ENCODE assay signal across 17 cellular contexts in the genomic region with DNA sequence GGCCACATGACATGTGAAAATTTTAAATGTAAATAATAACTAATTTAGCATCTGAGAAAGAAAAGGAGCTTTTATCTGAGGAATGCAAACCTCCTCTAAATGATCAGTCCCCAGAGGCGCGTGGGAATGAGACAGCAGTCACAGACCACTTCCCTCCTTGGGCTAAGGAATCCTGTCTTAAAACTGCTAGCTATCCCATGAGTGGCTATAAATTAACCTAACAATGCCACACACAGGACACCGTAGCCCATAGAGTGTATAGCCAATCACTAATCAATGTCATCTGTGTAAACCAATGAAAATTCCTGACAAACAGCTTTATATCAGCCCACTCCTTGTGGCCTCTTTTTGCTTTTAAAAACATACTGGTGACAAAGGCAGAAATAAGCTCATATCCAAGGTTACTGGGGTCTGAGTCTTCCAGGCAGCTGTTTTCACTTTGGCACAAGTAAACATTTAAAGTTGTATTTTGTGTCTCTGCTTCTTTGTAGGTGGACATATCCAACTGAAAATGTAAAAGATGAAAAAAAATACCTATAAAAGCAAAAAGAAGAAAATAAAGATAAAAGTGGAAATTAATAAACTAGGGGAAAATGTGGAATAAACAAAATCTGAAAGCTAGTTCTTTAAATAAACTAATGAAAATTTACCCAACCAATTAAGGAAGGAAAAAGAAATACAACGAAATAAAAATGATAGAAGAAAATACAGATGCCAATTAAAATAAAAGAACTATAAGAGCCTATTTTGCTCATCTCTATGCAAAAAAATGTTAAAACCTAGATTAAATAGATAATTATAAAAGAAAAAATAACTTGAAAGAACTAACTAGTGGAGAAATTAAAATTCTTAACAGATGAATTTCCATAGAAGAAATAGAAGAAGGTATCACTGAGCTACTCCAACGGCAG. TPM values are rescaled to one million over a fixed set of nuclear protein-coding genes. Genes with fewer than 3 reads are reported as not detected.
DNase-seq lines count a peak whose midpoint lies in the region; ATAC-seq, FAIRE-seq and TF ChIP-seq lines count a peak whose summit lies in the region.
"Had no signal": no experiment of that assay in that cellular context is flagged by ENCODE, and none has a peak within 500 bp of the region (broad histone marks: within the 10 kb centered on the region; RNA-seq: fewer than 3 reads in every experiment).

No MANE protein-coding gene starts in this region.

- H2BK20ac ChIP-seq in H1 (ENCODE audit: low read length) = no peak overlapping the region

- H3K4me2 ChIP-seq in GM23248 (ENCODE audit: unreplicated experiment) (no peak overlapping the region), H1 (ENCODE audit: insufficient read depth in 1 of 2, low read depth in 2 of 2, low read length in 2 of 2) (no peak overlapping the region)

- DNase-seq in GM23248 (peak; percentile 39), H1 (ENCODE audit: low read depth in 1 of 2, low spot score in 2 of 2) (no peak), kidney glomerular epithelial cell (lab: John Stamatoyannopoulos, UW) (peak; percentile 48), HuH-7.5 (ENCODE audit: low spot score) (no peak), body of pancreas (no peak), GOT3 (lab: John Stamatoyannopoulos, UW) (no peak), midbrain (lab: John Stamatoyannopoulos, UW) (no peak)
- DNase-seq: activated naive CD8-positive, alpha-beta T cell treated with anti-CD3 and anti-CD28 coated beads, Interleukin-2, amount 50 U/mL, for 24 hours; CD4-positive, alpha-beta memory T cell; effector CD8-positive, alpha-beta T cell; foreskin keratinocyte; Kasumi-1; NCI-H2171; NCI-H82; stimulated activated CD4-positive, alpha-beta T cell treated with anti-CD3 and anti-CD28 coated beads, Interleukin-4, amount 100 ng/mL, for 4 hours; testis had no signal

- H3K27ac ChIP-seq in GM23248 (peak overlapping the region; percentile 0; the same call in 1 of the 2 replicates), H1 (ENCODE audit: low read depth, low read length) (no peak overlapping the region), body of pancreas (no peak overlapping the region)
- H3K27ac ChIP-seq: foreskin keratinocyte, testis had no signal

- intact Hi-C loops in body of pancreas (cut with DNase I) = no loop called here

- ATAC-seq in body of pancreas = no peak
- ATAC-seq: activated naive CD8-positive, alpha-beta T cell treated with anti-CD3 and anti-CD28 coated beads, Interleukin-2, amount 50 U/mL, for 24 hours; foreskin keratinocyte; Panc1 had no signal

- no peak overlapping the region for H2AFZ ChIP-seq in GM23248
- H2AFZ ChIP-seq in H1 (ENCODE audit: low read length) = peak overlapping the region; percentile 1; the same call in 1 of the 2 replicates

- H3K4ac ChIP-seq in H1 (replicated peaks; ENCODE audit: insufficient read length, low read depth, low read length) = no peak overlapping the region

- H3K56ac ChIP-seq in H1 (replicated peaks; ENCODE audit: insufficient read length, low read depth, low read length) = no peak overlapping the region

- H3K36me3 ChIP-seq in GM23248 (ENCODE audit: low read depth) = no peaks in the 10 kb centered on the region
- H3K36me3 ChIP-seq in H1 (ENCODE audit: control insufficient read depth in 2 of 4, insufficient read depth in 4 of 4, low read length in 3 of 4) = no peaks in the 10 kb centered on the region
- no peaks in the 10 kb centered on the region for H3K36me3 ChIP-seq in body of pancreas (replicated peaks in 1 of 2; ENCODE audit: insufficient read depth in 1 of 2, low read depth in 2 of 2)

- H3K4me3 ChIP-seq in GM23248 (no peak overlapping the region), H1 (ENCODE audit: extremely low read depth in 1 of 4, insufficient read depth in 2 of 4, low read depth in 3 of 4, low read length in 4 of 4) (no peak overlapping the region), body of pancreas (no peak overlapping the region)
- H3K4me3 ChIP-seq: testis had no signal

- POLR2A ChIA-PET in H1 (lab: Charles Lee; ENCODE audit: partially characterized antibody) = no interaction called here

- TF ChIP-seq RAD21 in H1 (IDR thresholded peaks at IDR 0.05 in 1 of 2, conservative IDR thresholded peaks at IDR 0.05 in 1 of 2; ENCODE audit: low read depth in 2 of 2, low read length in 2 of 2) = no peak

- no peaks in the 10 kb centered on the region for H3K79me2 ChIP-seq in GM23248 (ENCODE audit: insufficient read depth)
- H3K79me2 ChIP-seq in H1 (ENCODE audit: control insufficient read depth in 1 of 2, insufficient read depth in 2 of 2, low read length in 2 of 2) = no peaks in the 10 kb centered on the region

- H3K79me1 ChIP-seq in H1 (ENCODE audit: low read depth, low read length) = no peaks in the 10 kb centered on the region

- no peak for FAIRE-seq in H1 (lab: Jason Lieb, UNC)

- no peaks in the 10 kb centered on the region for H4K20me1 ChIP-seq in GM23248 (ENCODE audit: insufficient read depth)
- no peaks in the 10 kb centered on the region for H4K20me1 ChIP-seq in H1 (replicated peaks in 1 of 2; ENCODE audit: control insufficient read depth in 1 of 2, insufficient read depth in 2 of 2, low read length in 2 of 2)

- H3K9ac ChIP-seq in GM23248 = no peak overlapping the region
- H3K9ac ChIP-seq in H1 (replicated peaks in 1 of 4; ENCODE audit: extremely low read depth in 1 of 4, low read depth in 3 of 4, low read length in 3 of 4) = no peak overlapping the region

- H3K23me2 ChIP-seq in H1 (ENCODE audit: low read depth, low read length) = no peaks in the 10 kb centered on the region

- WGBS in GM23248 (ENCODE audit: low coverage in 1 of 2, low lambda C conversion rate in 2 of 2, missing lambda C conversion rate in 2 of 2), 2 experiments = 60 to 69% methylated on average over 5 of the region's 5 CpGs
- WGBS in H1 (ENCODE audit: extremely low coverage in 1 of 2, insufficient coverage in 1 of 2, insufficient read length in 1 of 2, insufficient replicate concordance in 2 of 2, low coverage in 1 of 2, low lambda C conversion rate in 2 of 2, missing lambda C conversion rate in 1 of 2), 2 experiments = 72% methylated on average over 5 of the region's 5 CpGs; no CpG with 5 or more reads in 1 of the 2 experiments
- 82 to 84% methylated on average over 5 of the region's 5 CpGs for WGBS in body of pancreas, 2 donors

- H3K14ac ChIP-seq in H1 (ENCODE audit: insufficient read length) = no peak overlapping the region

- no peak overlapping the region for H3K18ac ChIP-seq in H1 (ENCODE audit: extremely low read depth, low read length)

- TF ChIP-seq POLR2A in H1 (IDR thresholded peaks at IDR 0.05; ENCODE audit: control extremely low read depth in 1 of 2, low read depth in 2 of 2, low read length in 2 of 2) = no peak
- no peak for TF ChIP-seq POLR2A in body of pancreas (IDR thresholded peaks at IDR 0.05)

- no peak overlapping the region for H2BK12ac ChIP-seq in H1 (ENCODE audit: low read depth, low read length)

- no peak for TF ChIP-seq EP300 in H1 (IDR thresholded peaks at IDR 0.05; ENCODE audit: borderline replicate concordance in 1 of 2, low read depth in 2 of 2, low read length in 2 of 2)

- H3F3A ChIP-seq in GM23248 (ENCODE audit: insufficient read depth) = no peaks in the 10 kb centered on the region

- peaks cover 25% of the 10 kb centered on the region for H3K4me1 ChIP-seq in GM23248 (ENCODE audit: insufficient read depth)
- peaks cover 0 to 8% (median 1%) of the 10 kb centered on the region in 4 experiments; a peak in 2 of 7 replicates for H3K4me1 ChIP-seq in H1 (replicated peaks in 1 of 4; ENCODE audit: control insufficient read depth in 3 of 4, insufficient read depth in 4 of 4, low read length in 3 of 4)
- H3K4me1 ChIP-seq in body of pancreas = no peaks in the 10 kb centered on the region
- H3K4me1 ChIP-seq: foreskin keratinocyte, testis had no signal

- H3K9me3 ChIP-seq in GM23248 (ENCODE audit: low read depth) (no peaks in the 10 kb centered on the region), H1 (ENCODE audit: insufficient read depth in 2 of 2, low read depth in 1 of 2, low read length in 1 of 2) (no peaks in the 10 kb centered on the region), body of pancreas (no peaks in the 10 kb centered on the region)
- H3K9me3 ChIP-seq: testis had no signal

- no peak overlapping the region for H2AK5ac ChIP-seq in H1 (ENCODE audit: low read depth, low read length)

- H4K5ac ChIP-seq in H1 (ENCODE audit: insufficient read length, low read depth, low read length) = no peak overlapping the region

- H2BK5ac ChIP-seq in H1 (ENCODE audit: low read depth, low read length) = no peak overlapping the region

- H4K8ac ChIP-seq in H1 (ENCODE audit: extremely low read depth, insufficient read depth, low read length) = no peak overlapping the region

- no peak overlapping the region for H2BK120ac ChIP-seq in H1 (replicated peaks; ENCODE audit: low read depth, low read length)

- CTCF ChIA-PET in H1 (lab: Charles Lee; ENCODE audit: partially characterized antibody) = interaction anchor here (1.0 to 3.9 kb wide), 5 partner anchors 10 to 123 kb away, joined by 3 to 17 read pairs (median 3); no protein-coding TSS in a partner anchor

- no peak overlapping the region for H4K91ac ChIP-seq in H1 (replicated peaks; ENCODE audit: insufficient read length, low read length)

- H3K27me3 ChIP-seq in GM23248 (replicated peaks; ENCODE audit: insufficient read depth) (no peaks in the 10 kb centered on the region), H1 (replicated peaks in 1 of 4; ENCODE audit: control insufficient read depth in 3 of 4, extremely low read depth in 1 of 4, insufficient read depth in 3 of 4, low read length in 3 of 4) (no peaks in the 10 kb centered on the region), body of pancreas (no peaks in the 10 kb centered on the region)
- H3K27me3 ChIP-seq: testis had no signal

- no peak overlapping the region for H3K23ac ChIP-seq in H1 (ENCODE audit: insufficient read length)

- in situ Hi-C loops in GM23248 (cut with MboI) = no loop called here

- H3K9me2 ChIP-seq in GM23248 (ENCODE audit: insufficient read depth) = no peaks in the 10 kb centered on the region

- H2BK15ac ChIP-seq in H1 (ENCODE audit: low read length) = no peak overlapping the region

- TF ChIP-seq CTCF in H1 (IDR thresholded peaks at IDR 0.05; ENCODE audit: control extremely low read depth in 1 of 3, insufficient read depth in 1 of 3, low read depth in 1 of 3, low read length in 3 of 3) = no peak
- no peak for TF ChIP-seq CTCF in body of pancreas (IDR thresholded peaks at IDR 0.05)

RNA-seq across cellular contexts. Expression of a gene that starts 32.9 kb away (rescaled TPM):
- 0.11 and 0.25 TPM in 2 replicates for total RNA-seq in GM23248 (2014; rRNA removed; shearing (Covaris generic))
- polyA plus RNA-seq in GM23248 (2016; fragmentation: Nextera tagmentation; extraction: Ambion mirVana) = 0.05 and 0.06 TPM in 2 replicates
- total RNA-seq in H1 (2021; fragmentation: NEBNext Ultra II Directional; extraction: Animal tissue kit (Norgen Biotek cat#: 25700)) = 0.22 and 0.25 TPM in 2 replicates
- 0.35 and 0.46 TPM in 2 replicates for polyA plus RNA-seq in H1 (2011; rRNA removed)
- 0.12 TPM for polyA plus RNA-seq in H1 (2011; cell fraction: cytosol; rRNA removed)
- polyA plus RNA-seq in H1 (2011; cell fraction: nucleus; rRNA removed) = 0.31 TPM
- polyA plus RNA-seq in H1 (2012, experiment 1 of 2) = 0.04 to 0.19 TPM (median 0.09 TPM) in 4 replicates
- polyA plus RNA-seq in H1 (2012, experiment 2 of 2) = not detected
- 0.04 TPM for polyA plus RNA-seq in H1 (2013, experiment 1 of 2)
- 0.04 TPM for polyA plus RNA-seq in H1 (2013, experiment 2 of 2)
- polyA minus RNA-seq in H1 (2011; rRNA and poly(A)+ RNA removed) = 0.24 and 0.91 TPM in 2 replicates
- polyA minus RNA-seq in H1 (2011; cell fraction: cytosol; rRNA and poly(A)+ RNA removed) = not detected
- 1.00 TPM for polyA minus RNA-seq in H1 (2011; cell fraction: nucleus; rRNA and poly(A)+ RNA removed)
- total RNA-seq in body of pancreas = 1 to 10 TPM in 1 of 2 donors, under 1 TPM in 1; 0.26 to 4.0 TPM
- polyA plus RNA-seq: CD4-positive, alpha-beta memory T cell had no signal

Comparison
In these comparisons a context has a peak if more than half of its experiments do, and no peak if none do; other contexts are left out.
1. DNase-seq: peak in GM23248 (single experiment) and kidney glomerular epithelial cell (single experiment); none in H1 (0 of 2), HuH-7.5 (single experiment), body of pancreas (0 of 4), GOT3 (single experiment) and midbrain (single experiment).